13 cellular contexts compared by ENCODE assay signal in genomic region chr1:41882068-41882477, GRCh38. TPM values are rescaled to one million over a fixed set of nuclear protein-coding genes. Genes with fewer than 3 reads are reported as not detected.
DNase-seq lines count a peak whose midpoint lies in the region; ATAC-seq and TF ChIP-seq lines count a peak whose summit lies in the region.
"Had no signal": no experiment of that assay in that cellular context is flagged by ENCODE, and none has a peak within 500 bp of the region (broad histone marks: within the 10 kb centered on the region; RNA-seq: fewer than 3 reads in every experiment).

No MANE protein-coding gene starts in this region.

- H3K4me1 ChIP-seq in Panc1 (ENCODE audit: control insufficient read depth, insufficient read depth, low read length) = peaks cover 15% of the 10 kb centered on the region
- H3K4me1 ChIP-seq in mucosa of descending colon (ENCODE audit: low read depth) = peaks cover 3% of the 10 kb centered on the region
- no peaks in the 10 kb centered on the region for H3K4me1 ChIP-seq in BE2C

- ATAC-seq in Panc1 (no peak), mucosa of descending colon (peak; percentile 94)
- ATAC-seq: activated CD8-positive, alpha-beta T cell treated with anti-CD3 and anti-CD28 coated beads, Interleukin-2, amount 10 ng/mL, durations not matched to agents 7 days and 5 days had no signal

- H3K27ac ChIP-seq in KOPT-K1 (ENCODE audit: low read depth, low read length, poor library complexity, severe bottlenecking) (peak overlapping the region; percentile 100), Panc1 (ENCODE audit: low read length) (peak overlapping the region; percentile 55)
- H3K27ac ChIP-seq: thoracic aorta had no signal

- TF ChIP-seq CTCF in Panc1 (IDR thresholded peaks at IDR 0.05) (no peak), mucosa of descending colon (IDR thresholded peaks at IDR 0.05) (no peak), GM10248 (IDR thresholded peaks at IDR 0.05; ENCODE audit: control extremely low read depth, extremely low read depth, low read depth, missing control alignments) (no peak), BE2C (IDR thresholded peaks at IDR 0.05; ENCODE audit: low read depth, low read length) (no peak)

- intact Hi-C loops in Panc1 (cut with micrococcal nuclease; ENCODE audit: unreplicated experiment) (no loop called here), mucosa of descending colon (cut with DNase I, micrococcal nuclease) (no loop called here)

- POLR2A ChIA-PET in Panc1 (lab: Charles Lee) = no interaction called here
- POLR2A ChIA-PET in GM10248 (lab: Yijun Ruan, JAX) = no interaction called here

- CTCF ChIA-PET in Panc1 (lab: Charles Lee) (no interaction called here), GM10248 (lab: Yijun Ruan, JAX) (interaction anchor here (1.0 to 2.1 kb wide), 5 partner anchors 9 to 20 kb away, joined by 3 to 15 read pairs (median 4); no protein-coding TSS in a partner anchor)

- peak; percentile 92 for DNase-seq in DMS153 treated with DMSO at 0.1 percent for 48 hours (lab: John Stamatoyannopoulos, UW; ENCODE audit: unreplicated experiment)
- no peak for DNase-seq in Panc1 (ENCODE audit: low read depth, low spot score)
- DNase-seq in mucosa of descending colon = peak in 2 of 3 donors; percentile 52 to 66
- no peak for DNase-seq in HPDE6-E6E7 (ENCODE audit: extremely low spot score)
- no peak for DNase-seq in GM10248 (ENCODE audit: extremely low spot score)
- DNase-seq in BE2C = no peak
- no peak for DNase-seq in NCI-H446 (lab: John Stamatoyannopoulos, UW)
- DNase-seq: activated CD8-positive, alpha-beta T cell treated with anti-CD3 and anti-CD28 coated beads, Interleukin-2, amount 10 ng/mL, durations not matched to agents 7 days and 5 days; NCI-H1694; stimulated activated CD4-positive, alpha-beta T cell treated with anti-CD3 and anti-CD28 coated beads, Interleukin-4, amount 100 ng/mL, for 4 hours had no signal

- no peaks in the 10 kb centered on the region for H3K27me3 ChIP-seq in Panc1 (ENCODE audit: control insufficient read depth, insufficient read depth, low read length)
- H3K27me3 ChIP-seq in BE2C = no peaks in the 10 kb centered on the region

- no peaks in the 10 kb centered on the region for H3K9me3 ChIP-seq in KOPT-K1 (ENCODE audit: insufficient read depth, low read length, poor library complexity, severe bottlenecking)
- no peaks in the 10 kb centered on the region for H3K9me3 ChIP-seq in Panc1 (ENCODE audit: control insufficient read depth, insufficient read depth, low read depth, low read length)
- no peaks in the 10 kb centered on the region for H3K9me3 ChIP-seq in mucosa of descending colon
- no peaks in the 10 kb centered on the region for H3K9me3 ChIP-seq in BE2C
- H3K9me3 ChIP-seq: Caco-2, thoracic aorta had no signal

- in situ Hi-C loops in Panc1 (cut with HindIII; ENCODE audit: low pct_unique_long_range_greater_than_20kb, low sequenced_read_pairs) = no loop called here

- BruUV-seq in Panc1 (replicated peaks; lab: Mats Ljungman, UMichigan) = no TSS peak

- no peak overlapping the region for H3K4me3 ChIP-seq in Panc1 (ENCODE audit: low read depth in 2 of 2, low read length in 2 of 2)
- H3K4me3 ChIP-seq in mucosa of descending colon = no peak overlapping the region
- H3K4me3 ChIP-seq in BE2C (ENCODE audit: low read depth, low read length) = no peak overlapping the region
- H3K4me3 ChIP-seq: thoracic aorta had no signal

- H3K36me3 ChIP-seq in KOPT-K1 (ENCODE audit: insufficient read depth, low read length) (no peaks in the 10 kb centered on the region), Panc1 (ENCODE audit: control insufficient read depth, insufficient read depth, low read length) (no peaks in the 10 kb centered on the region), mucosa of descending colon (ENCODE audit: low read depth) (no peaks in the 10 kb centered on the region), BE2C (no peaks in the 10 kb centered on the region)
- H3K36me3 ChIP-seq: thoracic aorta had no signal

RNA-seq across cellular contexts. Expression of gene HIVEP3, which starts 36.6 kb away (rescaled TPM):
- total RNA-seq in Panc1 (2021; ENCODE audit: unreplicated experiment) (6.0 TPM), mucosa of descending colon (1 to 10 TPM; 4.9 to 6.5 (median 6.1) TPM)
- 10.1 TPM for polyA plus RNA-seq in Panc1 (2012; ENCODE audit: insufficient read length)
- 3.3 TPM for polyA plus RNA-seq in BE2C (2012; ENCODE audit: insufficient read depth, insufficient read length, low read depth)

Comparison
In these comparisons a context has a peak if more than half of its experiments do, and no peak if none do; other contexts are left out.
1. DNase-seq: peak in DMS153 treated with DMSO at 0.1 percent for 48 hours (single experiment) and mucosa of descending colon (2 of 3); none in Panc1 (single experiment), HPDE6-E6E7 (single experiment), GM10248 (single experiment), BE2C (single experiment) and NCI-H446 (0 of 2).